Comparison of ENCODE assay signal across 9 cellular contexts in genomic region chr9:109906766-109907382, GRCh38.
DNase-seq lines count a peak whose midpoint lies in the region; ATAC-seq, FAIRE-seq and TF ChIP-seq lines count a peak whose summit lies in the region.
"Had no signal": no experiment of that assay in that cellular context is flagged by ENCODE, and none has a peak within 500 bp of the region (broad histone marks: within the 10 kb centered on the region; RNA-seq: fewer than 3 reads in every experiment).

No MANE protein-coding gene starts in this region.

- TF ChIP-seq EP300 in suprapubic skin (IDR thresholded peaks at IDR 0.05) = no peak

- peak; percentile 27 for ATAC-seq in activated CD4-positive, alpha-beta T cell treated with anti-CD3 and anti-CD28 coated beads for 36 hours
- ATAC-seq in HG03460 (IDR thresholded peaks at IDR 0.05; ENCODE audit: unreplicated experiment) = peak; percentile 12
- no peak for ATAC-seq in pancreas

- no peak overlapping the region for H3K27ac Mint-ChIP-seq in activated CD4-positive, alpha-beta T cell treated with anti-CD3 and anti-CD28 coated beads for 36 hours
- H3K27ac Mint-ChIP-seq: activated CD4-positive, alpha-beta memory T cell treated with anti-CD3 and anti-CD28 coated beads, Interleukin-2, amount 10 ng/mL, durations not matched to agents 7 days and 5 days had no signal

- H3K9me3 ChIP-seq in suprapubic skin (no peaks in the 10 kb centered on the region), pancreas (no peaks in the 10 kb centered on the region)

- POLR2A ChIA-PET in activated CD4-positive, alpha-beta T cell treated with anti-CD3 and anti-CD28 coated beads for 36 hours (lab: Charles Lee) = no interaction called here

- CTCF ChIA-PET in activated CD4-positive, alpha-beta T cell treated with anti-CD3 and anti-CD28 coated beads for 36 hours (lab: Charles Lee) = interaction anchor here (0.6 to 1.9 kb wide), 9 partner anchors 10 to 942 kb away, joined by 3 to 7 read pairs (median 4); no protein-coding TSS in a partner anchor

- FAIRE-seq in pancreas (lab: Jason Lieb, UNC) = no peak

- no peaks in the 10 kb centered on the region for H3K27me3 Mint-ChIP-seq in activated CD4-positive, alpha-beta T cell treated with anti-CD3 and anti-CD28 coated beads for 36 hours
- H3K27me3 Mint-ChIP-seq: activated CD4-positive, alpha-beta memory T cell treated with anti-CD3 and anti-CD28 coated beads, Interleukin-2, amount 10 ng/mL, durations not matched to agents 7 days and 5 days had no signal

- peaks cover 5% of the 10 kb centered on the region for H3K4me1 Mint-ChIP-seq in activated CD4-positive, alpha-beta T cell treated with anti-CD3 and anti-CD28 coated beads for 36 hours

- TF ChIP-seq CTCF in dorsolateral prefrontal cortex (IDR thresholded peaks at IDR 0.05 in 54 of 56, conservative IDR thresholded peaks at IDR 0.05 in 2 of 56; ENCODE audit: low read depth in 1 of 56, partially characterized antibody in 56 of 56) (peak in 15 of 56 donors; percentile 12 to 52 (median 26)), suprapubic skin (IDR thresholded peaks at IDR 0.05) (no peak), pancreas (IDR thresholded peaks at IDR 0.05) (no peak)

- H3K4me1 ChIP-seq in suprapubic skin (peaks cover 33% of the 10 kb centered on the region), pancreas (no peaks in the 10 kb centered on the region)

- H3K9me3 Mint-ChIP-seq in activated CD4-positive, alpha-beta T cell treated with anti-CD3 and anti-CD28 coated beads for 36 hours (ENCODE audit: low read depth) = no peaks in the 10 kb centered on the region
- H3K9me3 Mint-ChIP-seq: activated CD4-positive, alpha-beta memory T cell treated with anti-CD3 and anti-CD28 coated beads, Interleukin-2, amount 10 ng/mL, durations not matched to agents 7 days and 5 days had no signal

- peak overlapping the region in 50 of 59 donors; percentile 1 to 80 (median 58) for H3K27ac ChIP-seq in dorsolateral prefrontal cortex
- peak overlapping the region; percentile 1 for H3K27ac ChIP-seq in suprapubic skin
- no peak overlapping the region for H3K27ac ChIP-seq in pancreas

- H3K4me3 ChIP-seq in dorsolateral prefrontal cortex (peak overlapping the region in 1 of 59 donors; percentile 9), suprapubic skin (no peak overlapping the region), pancreas (no peak overlapping the region)

- H3K36me3 ChIP-seq in suprapubic skin (no peaks in the 10 kb centered on the region), pancreas (no peaks in the 10 kb centered on the region)

- 78% methylated on average over 2 of the region's 2 CpGs for WGBS in suprapubic skin
- 64 to 69% methylated on average over 2 of the region's 2 CpGs for WGBS in pancreas, 2 donors

- no peak for DNase-seq in activated CD4-positive, alpha-beta T cell treated with anti-CD3 and anti-CD28 coated beads for 36 hours
- DNase-seq in activated CD4-positive, alpha-beta T cell treated with anti-CD3 and anti-CD28 coated beads, Interleukin-2, amount 50 U/mL, for 4 hours = no peak
- DNase-seq in dorsolateral prefrontal cortex = no peak
- no peak for DNase-seq in suprapubic skin (ENCODE audit: low spot score in 2 of 2)
- no peak for DNase-seq in D341Med (ENCODE audit: low spot score)
- no peak for DNase-seq in NCI-H446 treated with DMSO at 0.1 percent for 48 hours (lab: John Stamatoyannopoulos, UW)
- no peak for DNase-seq in pancreas
- DNase-seq: activated CD4-positive, alpha-beta memory T cell treated with anti-CD3 and anti-CD28 coated beads, Interleukin-2, amount 10 ng/mL, durations not matched to agents 7 days and 5 days had no signal

- H3K27me3 ChIP-seq in dorsolateral prefrontal cortex = no peaks in the 10 kb centered on the region
- H3K27me3 ChIP-seq in suprapubic skin = no peaks in the 10 kb centered on the region
- H3K27me3 ChIP-seq in pancreas = no peaks in the 10 kb centered on the region

- intact Hi-C loops in activated CD4-positive, alpha-beta T cell treated with anti-CD3 and anti-CD28 coated beads for 36 hours (cut with DNase I, micrococcal nuclease) = loop anchor here in 1 of 2 experiments (10.0 kb wide), 1 partner anchor 718 kb away; no protein-coding TSS in a partner anchor
- intact Hi-C loops in dorsolateral prefrontal cortex (cut with DNase I) = loop anchor here (2.0 to 10.0 kb wide), 2 partner anchors 148 to 152 kb away; no protein-coding TSS in a partner anchor
- intact Hi-C loops in pancreas (cut with DNase I) = loop anchor here in 2 of 3 donors (5.0 to 10.0 kb wide), 3 partner anchors 148 to 245 kb away; no protein-coding TSS in a partner anchor

- no peak overlapping the region for H3K4me3 Mint-ChIP-seq in activated CD4-positive, alpha-beta T cell treated with anti-CD3 and anti-CD28 coated beads for 36 hours
- H3K4me3 Mint-ChIP-seq: activated CD4-positive, alpha-beta memory T cell treated with anti-CD3 and anti-CD28 coated beads, Interleukin-2, amount 10 ng/mL, durations not matched to agents 7 days and 5 days had no signal

- no peaks in the 10 kb centered on the region for H3K36me3 Mint-ChIP-seq in activated CD4-positive, alpha-beta T cell treated with anti-CD3 and anti-CD28 coated beads for 36 hours (ENCODE audit: low read depth)

- TF ChIP-seq POLR2A in suprapubic skin (IDR thresholded peaks at IDR 0.05) = no peak

Comparison
In these comparisons a context has a peak if more than half of its experiments do, and no peak if none do; other contexts are left out.
1. ATAC-seq: peak in activated CD4-positive, alpha-beta T cell treated with anti-CD3 and anti-CD28 coated beads for 36 hours (single experiment) and HG03460 (single experiment); none in pancreas (0 of 4).
2. H3K27ac ChIP-seq: peak in dorsolateral prefrontal cortex (50 of 59) and suprapubic skin (single experiment); none in pancreas (0 of 4).